ENCODE assay signal across 23 cellular contexts in genomic region chr10:112739219-112739969, GRCh38.
DNase-seq lines count a peak whose midpoint lies in the region; ATAC-seq, FAIRE-seq and TF ChIP-seq lines count a peak whose summit lies in the region.
"Had no signal": no experiment of that assay in that cellular context is flagged by ENCODE, and none has a peak within 500 bp of the region (broad histone marks: within the 10 kb centered on the region; RNA-seq: fewer than 3 reads in every experiment).

No MANE protein-coding gene starts in this region.

- in situ Hi-C loops in GM13977 (cut with MboI; ENCODE audit: low pct_unique_long_range_greater_than_20kb, low sequenced_read_pairs, unreplicated experiment), result no loop called here

- no peaks in the 10 kb centered on the region for H3K27me3 Mint-ChIP-seq in activated T-cell treated with anti-CD3 and anti-CD28 coated beads, Interleukin-2, amount 50 U/mL, for 4 hours (ENCODE audit: low read depth)

- no peaks in the 10 kb centered on the region for H3K4me1 Mint-ChIP-seq in activated T-cell treated with anti-CD3 and anti-CD28 coated beads, Interleukin-2, amount 50 U/mL, for 4 hours (ENCODE audit: low read depth)

- H3K14ac ChIP-seq in trophoblast cell (ENCODE audit: low read length), result no peak overlapping the region

- H3K18ac ChIP-seq in trophoblast cell (ENCODE audit: low read length), result no peak overlapping the region

- H3K36me3 ChIP-seq in liver (ENCODE audit: control insufficient read depth in 4 of 4, insufficient read depth in 3 of 4, low read depth in 1 of 4, low read length in 3 of 4) (no peaks in the 10 kb centered on the region), trophoblast cell (ENCODE audit: control insufficient read depth in 1 of 2, insufficient read depth in 2 of 2, low read length in 2 of 2) (no peaks in the 10 kb centered on the region)
- H3K36me3 ChIP-seq: MG63 had no signal

- no peak for ATAC-seq in activated T-cell treated with anti-CD3 and anti-CD28 coated beads, Interleukin-2, amount 50 U/mL, for 4 hours

- peaks cover 27% of the 10 kb centered on the region for H3K36me3 Mint-ChIP-seq in activated T-cell treated with anti-CD3 and anti-CD28 coated beads, Interleukin-2, amount 50 U/mL, for 4 hours (ENCODE audit: insufficient read depth)

- H2BK120ac ChIP-seq in trophoblast cell (ENCODE audit: insufficient read depth, low read length, poor library complexity), result no peak overlapping the region

- no peaks in the 10 kb centered on the region for H3K79me2 ChIP-seq in trophoblast cell (ENCODE audit: control insufficient read depth, insufficient read depth, low read length, poor library complexity)

- DNase-seq in RPMI7951 (ENCODE audit: low read depth) (peak; percentile 38), trophoblast cell (peak in 1 of 2 donors; percentile 62), hepatic stellate cell (ENCODE audit: low spot score) (no peak), GM13977 (ENCODE audit: low spot score) (no peak)
- DNase-seq in activated T-cell treated with anti-CD3 and anti-CD28 coated beads, Interleukin-2, amount 50 U/mL, for 4 hours, result no peak
- DNase-seq in stimulated activated CD4-positive, alpha-beta T cell treated with anti-CD3 and anti-CD28 coated beads, Interleukin-2, amount 100 ng/mL, for 24 hours, result no peak
- DNase-seq: DMS53, GDM1, Kasumi-1, MG63, NCI-H1417, NCI-H1694 treated with DMSO at 0.1 percent for 48 hours, NCI-H2081 treated with DMSO at 0.1 percent for 48 hours, NCI-H446 treated with DMSO at 0.1 percent for 48 hours, NCI-H526 treated with DMSO at 0.1 percent for 48 hours, RPMI8226, SHP77 had no signal

- H3K9me3 Mint-ChIP-seq in activated T-cell treated with anti-CD3 and anti-CD28 coated beads, Interleukin-2, amount 50 U/mL, for 4 hours, result no peaks in the 10 kb centered on the region

- TF ChIP-seq RAD21 in liver (IDR thresholded peaks at IDR 0.05), result peak; percentile 53 to 60

- H2AFZ ChIP-seq in trophoblast cell (ENCODE audit: insufficient read depth, low read length, poor library complexity), result no peak overlapping the region

- H3K27ac ChIP-seq in liver (ENCODE audit: low read depth in 1 of 2, low read length in 2 of 2), result peak overlapping the region in 1 of 2 donors; percentile 40
- H3K27ac ChIP-seq in trophoblast cell (ENCODE audit: low read depth, low read length), result peak overlapping the region; percentile 23
- H3K27ac ChIP-seq: C4-2B had no signal

- no peak overlapping the region for H4K12ac ChIP-seq in trophoblast cell (ENCODE audit: low read depth, low read length)

- H3K23ac ChIP-seq in trophoblast cell (ENCODE audit: low read length), result no peak overlapping the region

- peak; percentile 61 for FAIRE-seq in endometrium (lab: Jason Lieb, UNC)
- FAIRE-seq: A204.1, D721Med, GM19239 had no signal

- no peak overlapping the region for H2BK12ac ChIP-seq in trophoblast cell (ENCODE audit: low read length)

- TF ChIP-seq CTCF in liver (IDR thresholded peaks at IDR 0.05; ENCODE audit: low read depth, low read length, missing input control), result no peak
- TF ChIP-seq CTCF in GM13977 (IDR thresholded peaks at IDR 0.05; ENCODE audit: extremely low read depth, insufficient read depth, missing control alignments), result no peak

- H3K79me1 ChIP-seq in trophoblast cell (ENCODE audit: low read length), result peaks cover 8% of the 10 kb centered on the region

- no peak overlapping the region for H2BK5ac ChIP-seq in trophoblast cell (ENCODE audit: low read depth, low read length, poor library complexity)

- H3K4me1 ChIP-seq in liver (ENCODE audit: control insufficient read depth in 4 of 4, insufficient read depth in 4 of 4, low read length in 3 of 4) (peaks cover 2 to 52% (median 41%) of the 10 kb centered on the region in 4 donors), trophoblast cell (ENCODE audit: control insufficient read depth in 1 of 2, insufficient read depth in 2 of 2, low read length in 2 of 2) (peaks cover 8 to 15% of the 10 kb centered on the region in 2 experiments)

- 61% methylated on average over 4 of the region's 4 CpGs for WGBS in liver
- no CpG with 5 or more reads among the region's 4 CpGs for WGBS in trophoblast cell (ENCODE audit: extremely low coverage, insufficient coverage, insufficient read length)

- H3K4ac ChIP-seq in trophoblast cell (ENCODE audit: low read depth, low read length), result no peak overlapping the region

- H4K8ac ChIP-seq in trophoblast cell (ENCODE audit: low read depth, low read length), result no peak overlapping the region

- no peak overlapping the region for H3K4me3 ChIP-seq in liver (ENCODE audit: low read depth in 1 of 3, low read length in 3 of 3)
- no peak overlapping the region for H3K4me3 ChIP-seq in trophoblast cell (ENCODE audit: low read depth, low read length)
- H3K4me3 ChIP-seq: MG63 had no signal

- no peak overlapping the region for H2AK5ac ChIP-seq in trophoblast cell (ENCODE audit: low read length)

- H3K9me3 ChIP-seq in liver (ENCODE audit: control insufficient read depth in 4 of 4, low read length in 3 of 4), result no peaks in the 10 kb centered on the region
- no peaks in the 10 kb centered on the region for H3K9me3 ChIP-seq in trophoblast cell (ENCODE audit: insufficient read depth, low read depth, low read length)

- H3K9ac ChIP-seq in liver (ENCODE audit: low read depth in 1 of 2, low read length in 2 of 2), result no peak overlapping the region
- H3K9ac ChIP-seq in trophoblast cell (ENCODE audit: low read length), result no peak overlapping the region

- H3K4me2 ChIP-seq in trophoblast cell (ENCODE audit: low read length), result peak overlapping the region; percentile 0

- peak overlapping the region; percentile 11 for H4K91ac ChIP-seq in trophoblast cell (ENCODE audit: low read depth, low read length)

- H3K4me3 Mint-ChIP-seq in activated T-cell treated with anti-CD3 and anti-CD28 coated beads, Interleukin-2, amount 50 U/mL, for 4 hours, result no peak overlapping the region

- H3K27me3 ChIP-seq in liver (ENCODE audit: control insufficient read depth in 4 of 4, insufficient read depth in 4 of 4, low read length in 3 of 4) (no peaks in the 10 kb centered on the region), trophoblast cell (ENCODE audit: insufficient read depth, low read length) (no peaks in the 10 kb centered on the region)
- H3K27me3 ChIP-seq: MG63 had no signal

TF ChIP-seq in liver, 16 proteins besides CTCF, POLR2A, EP300 and RAD21 (continues in another document):
- TF ChIP-seq FOXA2 (IDR thresholded peaks at IDR 0.05) (peak; percentile 89), HNF4G (IDR thresholded peaks at IDR 0.05) (peak; percentile 87), JUND (IDR thresholded peaks at IDR 0.05) (peak; percentile 45 to 77), HNF4A (conservative IDR thresholded peaks at IDR 0.05) (peak; percentile 96 to 98), REST (IDR thresholded peaks at IDR 0.05) (peak; percentile 39), MAX (IDR thresholded peaks at IDR 0.05) (peak; percentile 63), NR2F2 (IDR thresholded peaks at IDR 0.05) (no peak), SP1 (IDR thresholded peaks at IDR 0.05) (peak; percentile 86), EGR1 (IDR thresholded peaks at IDR 0.05; ENCODE audit: low read depth in 2 of 2) (peak in 1 of 2 donors; percentile 67), FOXA1 (IDR thresholded peaks at IDR 0.05) (no peak), ATF3 (IDR thresholded peaks at IDR 0.05) (peak; percentile 13), YY1 (IDR thresholded peaks at IDR 0.05) (peak; percentile 86), TAF1 (conservative IDR thresholded peaks at IDR 0.05) (no peak), RXRA (IDR thresholded peaks at IDR 0.05) (peak; percentile 73 to 91)
